ENCODE assay signal across 1 cellular context in genomic region chrX:51697397-51697796, GRCh38.
TF ChIP-seq lines count a peak whose summit lies in the region.

No MANE protein-coding gene starts in this region.

TF ChIP-seq in HepG2, 621 proteins besides CTCF, POLR2A, EP300 and RAD21:
- 0 out of 2 replicates have a peak, but pooled peaks have one; percentile 15 for TF ChIP-seq ATF7 (IDR thresholded peaks at IDR 0.05)
- no peak for TF ChIP-seq ATF7 (CRISPR knock-in tag; IDR thresholded peaks at IDR 0.05)
- TF ChIP-seq CREB1 (IDR thresholded peaks at IDR 0.05) = 0 out of 2 replicates have a peak, but pooled peaks have one; percentile 14
- TF ChIP-seq CREB1 (CRISPR knock-in tag; IDR thresholded peaks at IDR 0.05) = no peak
- TF ChIP-seq NFKBIZ (CRISPR knock-in tag; IDR thresholded peaks at IDR 0.05) = no peak
TF ChIP-seq in HepG2: peak in this region for 2.
